ENCODE assay signal across 13 cellular contexts in genomic region chrX:56798866-56799864, GRCh38.
DNase-seq lines count a peak whose midpoint lies in the region; ATAC-seq and TF ChIP-seq lines count a peak whose summit lies in the region.
"Had no signal": no experiment of that assay in that cellular context is flagged by ENCODE, and none has a peak within 500 bp of the region (broad histone marks: within the 10 kb centered on the region; RNA-seq: fewer than 3 reads in every experiment).

No MANE protein-coding gene starts in this region.

- H3K4me1 ChIP-seq in upper lobe of right lung = no peaks in the 10 kb centered on the region
- H3K4me1 ChIP-seq in osteoblast (ENCODE audit: insufficient read depth, low read length) = no peaks in the 10 kb centered on the region
- H3K4me1 ChIP-seq: Caco-2 had no signal

- H3K27ac Mint-ChIP-seq in activated naive CD4-positive, alpha-beta T cell treated with anti-CD3 and anti-CD28 coated beads, Interleukin-2, amount 10 ng/mL, durations not matched to agents 7 days and 5 days = peak overlapping the region; percentile 88
- peak overlapping the region; percentile 90 for H3K27ac Mint-ChIP-seq in activated CD8-positive, alpha-beta T cell treated with anti-CD3 and anti-CD28 coated beads for 36 hours
- peak overlapping the region in 3 of 6 donors; percentile 12 to 59 (median 30) for H3K27ac Mint-ChIP-seq in immature natural killer cell
- H3K27ac Mint-ChIP-seq: HFFc6 had no signal

- peaks cover 14% of the 10 kb centered on the region for H4K20me1 ChIP-seq in osteoblast (ENCODE audit: insufficient read depth, low read length)

- peak; percentile 37 for DNase-seq in activated naive CD4-positive, alpha-beta T cell treated with anti-CD3 and anti-CD28 coated beads, Interleukin-2, amount 10 ng/mL, durations not matched to agents 7 days and 5 days
- DNase-seq in activated naive CD4-positive, alpha-beta T cell treated with Interleukin-2 at 50 U/mL for 16 hours = no peak
- DNase-seq in activated CD8-positive, alpha-beta T cell treated with anti-CD3 and anti-CD28 coated beads for 36 hours = no peak
- peak; percentile 2 for DNase-seq in iPS-NIHi7 (ENCODE audit: extremely low spot score)
- peak; percentile 32 for DNase-seq in upper lobe of right lung
- DNase-seq in immature natural killer cell = no peak
- no peak for DNase-seq in osteoblast (ENCODE audit: insufficient read length, low spot score, missing footprints)
- no peak for DNase-seq in NCI-H1694 treated with DMSO at 0.1 percent for 48 hours (lab: John Stamatoyannopoulos, UW)
- DNase-seq: foreskin fibroblast, HFFc6, NCI-H510A had no signal

- no peak for TF ChIP-seq CTCF in activated CD8-positive, alpha-beta T cell treated with anti-CD3 and anti-CD28 coated beads for 36 hours (IDR thresholded peaks at IDR 0.05)
- no peak for TF ChIP-seq CTCF in upper lobe of right lung (IDR thresholded peaks at IDR 0.05)
- TF ChIP-seq CTCF in osteoblast (IDR thresholded peaks at IDR 0.05; ENCODE audit: extremely low read depth, low read depth, low read length) = no peak

- POLR2A ChIA-PET in activated CD8-positive, alpha-beta T cell treated with anti-CD3 and anti-CD28 coated beads for 36 hours (lab: Charles Lee) = interaction anchor here (0.7 kb wide), 1 partner anchor 399 kb away, joined by 3 read pairs; no protein-coding TSS in a partner anchor

- H3K27me3 ChIP-seq in upper lobe of right lung (no peaks in the 10 kb centered on the region), osteoblast (ENCODE audit: insufficient read depth, low read length) (peaks cover 3% of the 10 kb centered on the region)

- no peaks in the 10 kb centered on the region for H3K79me2 ChIP-seq in osteoblast (ENCODE audit: insufficient read depth, low read length)

- H3K27me3 Mint-ChIP-seq in activated naive CD4-positive, alpha-beta T cell treated with anti-CD3 and anti-CD28 coated beads, Interleukin-2, amount 10 ng/mL, durations not matched to agents 7 days and 5 days = no peaks in the 10 kb centered on the region
- H3K27me3 Mint-ChIP-seq in activated CD8-positive, alpha-beta T cell treated with anti-CD3 and anti-CD28 coated beads for 36 hours = no peaks in the 10 kb centered on the region
- peaks cover 0 to 9% (median 5%) of the 10 kb centered on the region in 3 donors for H3K27me3 Mint-ChIP-seq in immature natural killer cell (ENCODE audit: low read depth in 3 of 3)

- H3K27ac ChIP-seq in upper lobe of right lung (no peak overlapping the region), osteoblast (ENCODE audit: low read depth, low read length) (no peak overlapping the region)
- H3K27ac ChIP-seq: thoracic aorta had no signal

- H3K36me3 ChIP-seq in upper lobe of right lung (no peaks in the 10 kb centered on the region), osteoblast (ENCODE audit: insufficient read depth, low read length) (no peaks in the 10 kb centered on the region)
- H3K36me3 ChIP-seq: thoracic aorta had no signal

- no peaks in the 10 kb centered on the region for H3K9me3 Mint-ChIP-seq in activated naive CD4-positive, alpha-beta T cell treated with anti-CD3 and anti-CD28 coated beads, Interleukin-2, amount 10 ng/mL, durations not matched to agents 7 days and 5 days
- H3K9me3 Mint-ChIP-seq in activated CD8-positive, alpha-beta T cell treated with anti-CD3 and anti-CD28 coated beads for 36 hours = no peaks in the 10 kb centered on the region
- no peaks in the 10 kb centered on the region for H3K9me3 Mint-ChIP-seq in immature natural killer cell
- H3K9me3 Mint-ChIP-seq: HFFc6 had no signal

- H2AFZ ChIP-seq in osteoblast (ENCODE audit: low read length) = no peak overlapping the region

- H3K9me3 ChIP-seq in upper lobe of right lung (no peaks in the 10 kb centered on the region), osteoblast (ENCODE audit: low read depth, low read length) (no peaks in the 10 kb centered on the region)
- H3K9me3 ChIP-seq: Caco-2, thoracic aorta had no signal

- peaks cover 61% of the 10 kb centered on the region for H3K4me1 Mint-ChIP-seq in activated naive CD4-positive, alpha-beta T cell treated with anti-CD3 and anti-CD28 coated beads, Interleukin-2, amount 10 ng/mL, durations not matched to agents 7 days and 5 days
- H3K4me1 Mint-ChIP-seq in activated CD8-positive, alpha-beta T cell treated with anti-CD3 and anti-CD28 coated beads for 36 hours (ENCODE audit: low read depth) = peaks cover 49% of the 10 kb centered on the region
- H3K4me1 Mint-ChIP-seq in immature natural killer cell = peaks cover 43 to 62% of the 10 kb centered on the region in 2 donors

- ATAC-seq in activated CD8-positive, alpha-beta T cell treated with anti-CD3 and anti-CD28 coated beads for 36 hours = no peak
- ATAC-seq in upper lobe of right lung = no peak

- no peak overlapping the region for H3K4me3 Mint-ChIP-seq in activated naive CD4-positive, alpha-beta T cell treated with anti-CD3 and anti-CD28 coated beads, Interleukin-2, amount 10 ng/mL, durations not matched to agents 7 days and 5 days
- H3K4me3 Mint-ChIP-seq in activated CD8-positive, alpha-beta T cell treated with anti-CD3 and anti-CD28 coated beads for 36 hours = no peak overlapping the region
- no peak overlapping the region for H3K4me3 Mint-ChIP-seq in immature natural killer cell
- H3K4me3 Mint-ChIP-seq: HFFc6 had no signal

- peaks cover 21% of the 10 kb centered on the region for H3K36me3 Mint-ChIP-seq in activated naive CD4-positive, alpha-beta T cell treated with anti-CD3 and anti-CD28 coated beads, Interleukin-2, amount 10 ng/mL, durations not matched to agents 7 days and 5 days
- peaks cover 6% of the 10 kb centered on the region for H3K36me3 Mint-ChIP-seq in activated CD8-positive, alpha-beta T cell treated with anti-CD3 and anti-CD28 coated beads for 36 hours (ENCODE audit: low read depth)
- peaks cover 0 to 13% (median 4%) of the 10 kb centered on the region in 3 donors for H3K36me3 Mint-ChIP-seq in immature natural killer cell

- no peak overlapping the region for H3K4me2 ChIP-seq in osteoblast (ENCODE audit: insufficient read depth, low read length)

- H3K4me3 ChIP-seq in upper lobe of right lung (no peak overlapping the region), osteoblast (ENCODE audit: insufficient read depth, low read length) (no peak overlapping the region)
- H3K4me3 ChIP-seq: thoracic aorta had no signal

- CTCF ChIA-PET in activated naive CD4-positive, alpha-beta T cell treated with anti-CD3 and anti-CD28 coated beads, Interleukin-2, amount 10 ng/mL, durations not matched to agents 7 days and 5 days (lab: Charles Lee) = interaction anchor here (0.7 kb wide), 1 partner anchor 518 kb away, joined by 3 read pairs; no protein-coding TSS in a partner anchor
- CTCF ChIA-PET in activated CD8-positive, alpha-beta T cell treated with anti-CD3 and anti-CD28 coated beads for 36 hours (lab: Charles Lee) = no interaction called here

- intact Hi-C loops in activated CD8-positive, alpha-beta T cell treated with anti-CD3 and anti-CD28 coated beads for 36 hours (cut with micrococcal nuclease) = loop anchor here (10.0 kb wide), 1 partner anchor 54 kb away; no protein-coding TSS in a partner anchor
- intact Hi-C loops in upper lobe of right lung (cut with DNase I) = no loop called here

Comparison
In these comparisons a context has a peak if more than half of its experiments do, and no peak if none do; other contexts are left out.
1. DNase-seq: peak in activated naive CD4-positive, alpha-beta T cell treated with anti-CD3 and anti-CD28 coated beads, Interleukin-2, amount 10 ng/mL, durations not matched to agents 7 days and 5 days (single experiment), iPS-NIHi7 (single experiment) and upper lobe of right lung (single experiment); none in activated naive CD4-positive, alpha-beta T cell treated with Interleukin-2 at 50 U/mL for 16 hours (single experiment), activated CD8-positive, alpha-beta T cell treated with anti-CD3 and anti-CD28 coated beads for 36 hours (single experiment), immature natural killer cell (0 of 3), osteoblast (single experiment) and NCI-H1694 treated with DMSO at 0.1 percent for 48 hours (single experiment).